In the genomic region with DNA sequence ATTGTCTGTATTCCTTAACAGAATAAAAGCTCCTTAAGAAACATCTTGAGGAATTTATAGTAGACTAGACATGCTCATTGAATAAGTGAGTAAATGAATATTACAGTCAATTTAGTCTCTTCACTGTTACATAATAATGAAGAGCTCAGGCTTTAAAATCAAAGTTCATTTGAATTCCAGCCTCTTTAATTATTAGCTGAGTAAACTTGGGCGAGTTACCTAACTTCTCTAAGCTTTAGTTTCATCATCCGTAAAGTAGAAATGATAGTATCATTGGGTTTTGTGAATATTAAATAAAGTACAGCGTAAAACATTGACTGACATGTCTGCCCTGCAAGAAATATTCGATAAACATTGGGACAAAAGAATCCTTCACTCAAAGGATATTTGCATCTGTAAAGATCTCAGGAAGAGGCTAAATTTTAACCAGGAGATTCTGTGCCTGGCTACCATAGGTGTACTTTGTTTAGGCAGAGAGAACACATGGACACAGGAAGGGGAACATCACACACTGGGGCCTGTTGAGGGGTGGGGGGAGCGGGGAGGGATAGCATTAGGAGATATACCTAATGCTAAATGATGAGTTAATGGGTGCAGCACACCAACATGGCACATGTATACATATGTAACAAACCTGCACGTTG, we compare ENCODE assay signal across 31 cellular contexts. TPM values are rescaled to one million over a fixed set of nuclear protein-coding genes. Genes with fewer than 3 reads are reported as not detected.
"Had no signal": no experiment of that assay in that cellular context is flagged by ENCODE, and none has a peak within 500 bp of the region (broad histone marks: within the 10 kb centered on the region; RNA-seq: fewer than 3 reads in every experiment).

No MANE protein-coding gene starts in this region.

- H3K9me3 ChIP-seq: adrenal gland, body of pancreas, esophagus squamous epithelium, gastroesophageal sphincter had no signal

- ATAC-seq: activated naive CD8-positive, alpha-beta T cell treated with anti-CD3 and anti-CD28 coated beads, Interleukin-2, amount 50 U/mL, for 24 hours; activated T-cell treated with anti-CD3 and anti-CD28 coated beads, Interleukin-2, amount 50 U/mL, for 4 hours; activated T-helper 17 cell treated with anti-CD3 and anti-CD28 coated beads, Interleukin-2, amount 50 U/mL, for 72 hours; body of pancreas; effector memory CD8-positive, alpha-beta T cell; gastroesophageal sphincter had no signal

- H3K4me1 Mint-ChIP-seq: activated CD4-positive, alpha-beta memory T cell treated with anti-CD3 and anti-CD28 coated beads, Interleukin-2, amount 10 ng/mL, durations not matched to agents 7 days and 5 days; activated CD4-positive, alpha-beta T cell treated with anti-CD3 and anti-CD28 coated beads, Interleukin-2, amount 10 ng/mL, durations not matched to agents 7 days and 5 days; activated naive CD4-positive, alpha-beta T cell treated with anti-CD3 and anti-CD28 coated beads, Interleukin-2, amount 50 U/mL, for 24 hours; activated naive CD8-positive, alpha-beta T cell treated with anti-CD3 and anti-CD28 coated beads for 36 hours; activated naive CD8-positive, alpha-beta T cell treated with anti-CD3 and anti-CD28 coated beads, Interleukin-2, amount 50 U/mL, for 24 hours; activated T-helper 17 cell treated with anti-CD3 and anti-CD28 coated beads, Interleukin-2, amount 50 U/mL, for 72 hours had no signal

- H3K36me3 Mint-ChIP-seq: activated naive CD4-positive, alpha-beta T cell treated with anti-CD3 and anti-CD28 coated beads, Interleukin-2, amount 50 U/mL, for 24 hours; activated naive CD8-positive, alpha-beta T cell treated with anti-CD3 and anti-CD28 coated beads for 36 hours had no signal

- H3K27ac ChIP-seq: adrenal gland, esophagus squamous epithelium, gastroesophageal sphincter had no signal

- H3K36me3 ChIP-seq: adrenal gland, esophagus squamous epithelium, gastroesophageal sphincter had no signal

- H3K27me3 Mint-ChIP-seq: activated CD4-positive, alpha-beta memory T cell treated with anti-CD3 and anti-CD28 coated beads, Interleukin-2, amount 10 ng/mL, durations not matched to agents 7 days and 5 days; activated CD4-positive, alpha-beta T cell treated with anti-CD3 and anti-CD28 coated beads, Interleukin-2, amount 10 ng/mL, durations not matched to agents 7 days and 5 days; activated naive CD4-positive, alpha-beta T cell treated with anti-CD3 and anti-CD28 coated beads, Interleukin-2, amount 50 U/mL, for 24 hours; activated naive CD8-positive, alpha-beta T cell treated with anti-CD3 and anti-CD28 coated beads for 36 hours; activated naive CD8-positive, alpha-beta T cell treated with anti-CD3 and anti-CD28 coated beads, Interleukin-2, amount 50 U/mL, for 24 hours; activated T-helper 17 cell treated with anti-CD3 and anti-CD28 coated beads, Interleukin-2, amount 50 U/mL, for 72 hours; effector memory CD8-positive, alpha-beta T cell had no signal

- H3K9me3 Mint-ChIP-seq: activated naive CD8-positive, alpha-beta T cell treated with anti-CD3 and anti-CD28 coated beads for 36 hours; activated naive CD8-positive, alpha-beta T cell treated with anti-CD3 and anti-CD28 coated beads, Interleukin-2, amount 50 U/mL, for 24 hours had no signal

- H3K4me1 ChIP-seq: adrenal gland, body of pancreas, esophagus squamous epithelium had no signal

- DNase-seq: activated CD4-positive, alpha-beta memory T cell treated with anti-CD3 and anti-CD28 coated beads, Interleukin-2, amount 10 ng/mL, durations not matched to agents 7 days and 5 days; activated CD4-positive, alpha-beta T cell treated with anti-CD3 and anti-CD28 coated beads for 1 hour; activated CD4-positive, alpha-beta T cell treated with anti-CD3 and anti-CD28 coated beads for 4 hours; activated CD4-positive, alpha-beta T cell treated with anti-CD3 and anti-CD28 coated beads, Interleukin-2, amount 10 ng/mL, durations not matched to agents 7 days and 5 days; activated CD4-positive, alpha-beta T cell treated with anti-CD3 and anti-CD28 coated beads, Interleukin-2, amount 50 U/mL, for 4 hours; activated effector memory CD4-positive, alpha-beta T cell treated with Interleukin-2 at 50 U/mL for 16 hours; activated gamma-delta T cell treated with Interleukin-2 at 50 U/mL for 16 hours; activated naive CD4-positive, alpha-beta T cell treated with Interleukin-2 at 50 U/mL for 16 hours; activated naive CD8-positive, alpha-beta T cell treated with anti-CD3 and anti-CD28 coated beads for 36 hours; activated naive CD8-positive, alpha-beta T cell treated with anti-CD3 and anti-CD28 coated beads, Interleukin-2, amount 50 U/mL, for 24 hours; activated T-cell treated with anti-CD3 and anti-CD28 coated beads, Interleukin-2, amount 50 U/mL, for 4 hours; adrenal gland; amygdala; aorta; body of pancreas; caudate nucleus; cortex of kidney; dermis blood vessel endothelial cell; effector CD4-positive, alpha-beta T cell; effector memory CD8-positive, alpha-beta T cell; esophagus squamous epithelium; foreskin melanocyte; T-helper 2 cell had no signal

- H3K27ac Mint-ChIP-seq: activated CD4-positive, alpha-beta memory T cell treated with anti-CD3 and anti-CD28 coated beads, Interleukin-2, amount 10 ng/mL, durations not matched to agents 7 days and 5 days; activated CD4-positive, alpha-beta T cell treated with anti-CD3 and anti-CD28 coated beads, Interleukin-2, amount 10 ng/mL, durations not matched to agents 7 days and 5 days; activated naive CD4-positive, alpha-beta T cell treated with anti-CD3 and anti-CD28 coated beads, Interleukin-2, amount 50 U/mL, for 24 hours; activated naive CD8-positive, alpha-beta T cell treated with anti-CD3 and anti-CD28 coated beads for 36 hours; activated naive CD8-positive, alpha-beta T cell treated with anti-CD3 and anti-CD28 coated beads, Interleukin-2, amount 50 U/mL, for 24 hours; activated T-helper 17 cell treated with anti-CD3 and anti-CD28 coated beads, Interleukin-2, amount 50 U/mL, for 72 hours; effector memory CD8-positive, alpha-beta T cell had no signal

- H3K4me3 ChIP-seq: adrenal gland, body of pancreas, esophagus squamous epithelium, gastroesophageal sphincter had no signal

- H3K4me3 Mint-ChIP-seq: activated CD4-positive, alpha-beta memory T cell treated with anti-CD3 and anti-CD28 coated beads, Interleukin-2, amount 10 ng/mL, durations not matched to agents 7 days and 5 days; activated CD4-positive, alpha-beta T cell treated with anti-CD3 and anti-CD28 coated beads, Interleukin-2, amount 10 ng/mL, durations not matched to agents 7 days and 5 days; activated naive CD4-positive, alpha-beta T cell treated with anti-CD3 and anti-CD28 coated beads, Interleukin-2, amount 50 U/mL, for 24 hours; activated naive CD8-positive, alpha-beta T cell treated with anti-CD3 and anti-CD28 coated beads for 36 hours; activated naive CD8-positive, alpha-beta T cell treated with anti-CD3 and anti-CD28 coated beads, Interleukin-2, amount 50 U/mL, for 24 hours; activated T-cell treated with anti-CD3 and anti-CD28 coated beads, Interleukin-2, amount 50 U/mL, for 4 hours; activated T-helper 17 cell treated with anti-CD3 and anti-CD28 coated beads, Interleukin-2, amount 50 U/mL, for 72 hours; effector memory CD8-positive, alpha-beta T cell had no signal

- H3K27me3 ChIP-seq: adrenal gland, body of pancreas, esophagus squamous epithelium, gastroesophageal sphincter had no signal

- FAIRE-seq: colon had no signal

RNA-seq across cellular contexts. Expression of gene BBOX1, which starts 15.2 kb away (rescaled TPM):
- total RNA-seq: activated CD4-positive, alpha-beta memory T cell treated with anti-CD3 and anti-CD28 coated beads, Interleukin-2, amount 10 ng/mL, durations not matched to agents 7 days and 5 days; activated CD4-positive, alpha-beta T cell treated with anti-CD3 and anti-CD28 coated beads, Interleukin-2, amount 10 ng/mL, durations not matched to agents 7 days and 5 days; activated naive CD8-positive, alpha-beta T cell treated with anti-CD3 and anti-CD28 coated beads for 36 hours; activated T-cell treated with anti-CD3 and anti-CD28 coated beads, Interleukin-2, amount 50 U/mL, for 4 hours; activated T-helper 17 cell treated with anti-CD3 and anti-CD28 coated beads, Interleukin-2, amount 50 U/mL, for 72 hours; body of pancreas; dermis blood vessel endothelial cell; fibroblast of lung; fibroblast of villous mesenchyme; glomerular endothelial cell; T-helper 1 cell treated with Interleukin-12 subunit alpha and Interleukin-12 subunit beta and Interleukin-4 antibody, amounts not matched to agents 30 ng/mL and 1 ng/mL, for 36 hours had no signal
- polyA plus RNA-seq: adrenal gland, fibroblast of lung had no signal

RNA-seq across cellular contexts. Expression of gene FIBIN, which starts 31.5 kb away (rescaled TPM):
- total RNA-seq: activated CD4-positive, alpha-beta memory T cell treated with anti-CD3 and anti-CD28 coated beads, Interleukin-2, amount 10 ng/mL, durations not matched to agents 7 days and 5 days; activated CD4-positive, alpha-beta T cell treated with anti-CD3 and anti-CD28 coated beads, Interleukin-2, amount 10 ng/mL, durations not matched to agents 7 days and 5 days; activated naive CD8-positive, alpha-beta T cell treated with anti-CD3 and anti-CD28 coated beads for 36 hours; activated T-cell treated with anti-CD3 and anti-CD28 coated beads, Interleukin-2, amount 50 U/mL, for 4 hours; activated T-helper 17 cell treated with anti-CD3 and anti-CD28 coated beads, Interleukin-2, amount 50 U/mL, for 72 hours; glomerular endothelial cell; T-helper 1 cell treated with Interleukin-12 subunit alpha and Interleukin-12 subunit beta and Interleukin-4 antibody, amounts not matched to agents 30 ng/mL and 1 ng/mL, for 36 hours had no signal
